ENCODE assay signal across 16 cellular contexts in genomic region chr17:189444-189843, GRCh38. TPM values are rescaled to one million over a fixed set of nuclear protein-coding genes. Genes with fewer than 3 reads are reported as not detected.
DNase-seq lines count a peak whose midpoint lies in the region; ATAC-seq and TF ChIP-seq lines count a peak whose summit lies in the region.
"Had no signal": no experiment of that assay in that cellular context is flagged by ENCODE, and none has a peak within 500 bp of the region (broad histone marks: within the 10 kb centered on the region; RNA-seq: fewer than 3 reads in every experiment).

No MANE protein-coding gene starts in this region.

- no peak overlapping the region for H2AFZ ChIP-seq in neural progenitor cell (replicated peaks)

- intact Hi-C loops in natural killer cell (cut with micrococcal nuclease): no loop called here
- intact Hi-C loops in MCF 10A (cut with micrococcal nuclease): no loop called here

- no peak overlapping the region for H3K4me3 ChIP-seq in neural progenitor cell

- H3F3A ChIP-seq in neural progenitor cell (ENCODE audit: low read depth): peaks cover 12% of the 10 kb centered on the region

- H3K79me2 ChIP-seq in neural progenitor cell (ENCODE audit: low read depth): no peaks in the 10 kb centered on the region

- H3K4me1 ChIP-seq in neural progenitor cell: peaks cover 22% of the 10 kb centered on the region

- no TSS peak for BruUV-seq in MCF 10A (replicated peaks; lab: Mats Ljungman, UMichigan)

- no peak for ATAC-seq in natural killer cell treated with Interleukin-12 subunit alpha and Interleukin-12 subunit beta and Interleukin-15 and Interleukin-18, amount 100 ng/mL, for 72 hours
- no peak for ATAC-seq in natural killer cell
- ATAC-seq: CD8-positive, alpha-beta T cell had no signal

- no peaks in the 10 kb centered on the region for H4K20me1 ChIP-seq in neural progenitor cell (ENCODE audit: low read depth)

- no peak overlapping the region for H3K27ac ChIP-seq in neural progenitor cell
- H3K27ac ChIP-seq: 22Rv1 had no signal

- peak; percentile 5 for DNase-seq in activated naive CD4-positive, alpha-beta T cell treated with Interleukin-2 at 50 U/mL for 16 hours
- DNase-seq in activated naive CD4-positive, alpha-beta T cell (lab: John Stamatoyannopoulos, UW): no peak
- DNase-seq in natural killer cell treated with Interleukin-12 subunit alpha and Interleukin-12 subunit beta and Interleukin-15 and Interleukin-18, amount 100 ng/mL, for 72 hours (ENCODE audit: low spot score): peak; percentile 40
- DNase-seq in natural killer cell (no peak), neural progenitor cell (ENCODE audit: low spot score) (no peak), MCF 10A (ENCODE audit: unreplicated experiment) (no peak), H4 (ENCODE audit: low spot score) (no peak)
- DNase-seq in activated T-cell treated with anti-CD3 and anti-CD28 coated beads, Interleukin-2, amount 50 U/mL, for 24 hours: no peak
- DNase-seq: CD8-positive, alpha-beta T cell; COR-L47; DND-41; GDM1; H7 had no signal

- H3K9me3 ChIP-seq in neural progenitor cell (ENCODE audit: low read depth): no peaks in the 10 kb centered on the region

- peaks cover 0 to 13% of the 10 kb centered on the region in 2 donors for H3K4me1 Mint-ChIP-seq in natural killer cell treated with Interleukin-12 subunit alpha and Interleukin-12 subunit beta and Interleukin-15 and Interleukin-18, amount 100 ng/mL, for 72 hours (ENCODE audit: low read depth in 2 of 2)
- H3K4me1 Mint-ChIP-seq in natural killer cell (no peaks in the 10 kb centered on the region), neural progenitor cell (peaks cover 3% of the 10 kb centered on the region), MCF 10A (ENCODE audit: insufficient read depth, unreplicated experiment) (peaks cover 8% of the 10 kb centered on the region)
- H3K4me1 Mint-ChIP-seq in activated T-cell treated with anti-CD3 and anti-CD28 coated beads, Interleukin-2, amount 50 U/mL, for 24 hours (ENCODE audit: low read depth): peaks cover 11% of the 10 kb centered on the region

- no peaks in the 10 kb centered on the region for H3K36me3 Mint-ChIP-seq in natural killer cell treated with Interleukin-12 subunit alpha and Interleukin-12 subunit beta and Interleukin-15 and Interleukin-18, amount 100 ng/mL, for 72 hours
- no peaks in the 10 kb centered on the region for H3K36me3 Mint-ChIP-seq in natural killer cell
- H3K36me3 Mint-ChIP-seq in neural progenitor cell: no peaks in the 10 kb centered on the region
- no peaks in the 10 kb centered on the region for H3K36me3 Mint-ChIP-seq in MCF 10A (ENCODE audit: insufficient read depth, unreplicated experiment)
- H3K36me3 Mint-ChIP-seq in activated T-cell treated with anti-CD3 and anti-CD28 coated beads, Interleukin-2, amount 50 U/mL, for 24 hours (ENCODE audit: low read depth): no peaks in the 10 kb centered on the region
- H3K36me3 Mint-ChIP-seq: CD14-positive monocyte; CD8-positive, alpha-beta T cell had no signal

- H3K9ac ChIP-seq in neural progenitor cell: no peak overlapping the region

- TF ChIP-seq CTCF in natural killer cell (IDR thresholded peaks at IDR 0.05): no peak
- TF ChIP-seq CTCF in neural progenitor cell (IDR thresholded peaks at IDR 0.05): no peak
- TF ChIP-seq CTCF in MCF 10A (IDR thresholded peaks at IDR 0.05; ENCODE audit: unreplicated experiment): no peak

- H3K27me3 ChIP-seq in neural progenitor cell: peaks cover 9% of the 10 kb centered on the region

- no peaks in the 10 kb centered on the region for H3K36me3 ChIP-seq in neural progenitor cell

- POLR2A ChIA-PET in MCF 10A (lab: Yijun Ruan, JAX): no interaction called here

- no peak overlapping the region for H3K4me3 Mint-ChIP-seq in natural killer cell treated with Interleukin-12 subunit alpha and Interleukin-12 subunit beta and Interleukin-15 and Interleukin-18, amount 100 ng/mL, for 72 hours
- no peak overlapping the region for H3K4me3 Mint-ChIP-seq in natural killer cell
- no peak overlapping the region for H3K4me3 Mint-ChIP-seq in neural progenitor cell
- H3K4me3 Mint-ChIP-seq in MCF 10A (ENCODE audit: unreplicated experiment): no peak overlapping the region
- H3K4me3 Mint-ChIP-seq in activated T-cell treated with anti-CD3 and anti-CD28 coated beads, Interleukin-2, amount 50 U/mL, for 24 hours: no peak overlapping the region
- H3K4me3 Mint-ChIP-seq: CD14-positive monocyte; CD8-positive, alpha-beta T cell had no signal

- H3K27me3 Mint-ChIP-seq in natural killer cell treated with Interleukin-12 subunit alpha and Interleukin-12 subunit beta and Interleukin-15 and Interleukin-18, amount 100 ng/mL, for 72 hours: peaks cover 0 to 14% of the 10 kb centered on the region in 2 donors
- H3K27me3 Mint-ChIP-seq in natural killer cell (ENCODE audit: low read depth in 2 of 2): peaks cover 12 to 21% of the 10 kb centered on the region in 2 donors
- H3K27me3 Mint-ChIP-seq in neural progenitor cell (ENCODE audit: insufficient read depth, low read depth): peaks cover 16% of the 10 kb centered on the region
- H3K27me3 Mint-ChIP-seq in MCF 10A (ENCODE audit: insufficient read depth, unreplicated experiment): no peaks in the 10 kb centered on the region
- peaks cover 5% of the 10 kb centered on the region for H3K27me3 Mint-ChIP-seq in activated T-cell treated with anti-CD3 and anti-CD28 coated beads, Interleukin-2, amount 50 U/mL, for 24 hours

- no peaks in the 10 kb centered on the region for H3K9me3 Mint-ChIP-seq in natural killer cell treated with Interleukin-12 subunit alpha and Interleukin-12 subunit beta and Interleukin-15 and Interleukin-18, amount 100 ng/mL, for 72 hours
- H3K9me3 Mint-ChIP-seq in natural killer cell (peaks cover 0 to 4% of the 10 kb centered on the region in 2 donors), neural progenitor cell (peaks cover 3% of the 10 kb centered on the region), MCF 10A (ENCODE audit: unreplicated experiment) (no peaks in the 10 kb centered on the region)
- H3K9me3 Mint-ChIP-seq in activated T-cell treated with anti-CD3 and anti-CD28 coated beads, Interleukin-2, amount 50 U/mL, for 24 hours: no peaks in the 10 kb centered on the region
- H3K9me3 Mint-ChIP-seq: CD8-positive, alpha-beta T cell had no signal

- peak overlapping the region in 1 of 2 donors; percentile 38 for H3K27ac Mint-ChIP-seq in natural killer cell treated with Interleukin-12 subunit alpha and Interleukin-12 subunit beta and Interleukin-15 and Interleukin-18, amount 100 ng/mL, for 72 hours
- H3K27ac Mint-ChIP-seq in natural killer cell (no peak overlapping the region), neural progenitor cell (peak overlapping the region; percentile 40), MCF 10A (ENCODE audit: low read depth, unreplicated experiment) (no peak overlapping the region)
- no peak overlapping the region for H3K27ac Mint-ChIP-seq in activated T-cell treated with anti-CD3 and anti-CD28 coated beads, Interleukin-2, amount 50 U/mL, for 24 hours
- H3K27ac Mint-ChIP-seq: CD14-positive monocyte; CD8-positive, alpha-beta T cell had no signal

- CTCF ChIA-PET in MCF 10A (lab: Yijun Ruan, JAX): interaction anchor here (0.6 kb wide), 1 partner anchor 406 kb away, joined by 3 read pairs; no protein-coding TSS in a partner anchor

- no peak overlapping the region for H3K4me2 ChIP-seq in neural progenitor cell

RNA-seq across cellular contexts. Expression of gene DOC2B, which starts 8.0 kb away (rescaled TPM):
- total RNA-seq in natural killer cell treated with Interleukin-12 subunit alpha and Interleukin-12 subunit beta and Interleukin-15 and Interleukin-18, amount 100 ng/mL, for 72 hours: 10 to 100 TPM in 1 of 2 donors, 1 to 10 TPM in 1; 3.7 to 17.9 TPM
- under 1 TPM in 2 of 3 donors, not detected in 1; 0.07 to 0.20 TPM for total RNA-seq in natural killer cell
- total RNA-seq in neural progenitor cell (ENCODE audit: low replicate concordance): 0.31 and 0.34 TPM in 2 replicates
- total RNA-seq in MCF 10A (2022): not detected in 2 replicates
- total RNA-seq in H4 (2014; rRNA removed; shearing (Covaris generic)): not detected in 2 replicates

RNA-seq across cellular contexts. Expression of gene SCGB1C2, which starts 52.1 kb away (rescaled TPM):
- not detected for total RNA-seq in natural killer cell treated with Interleukin-12 subunit alpha and Interleukin-12 subunit beta and Interleukin-15 and Interleukin-18, amount 100 ng/mL, for 72 hours
- total RNA-seq in natural killer cell (not detected), neural progenitor cell (ENCODE audit: low replicate concordance) (not detected in 2 replicates), MCF 10A (2022) (not detected in 2 replicates)
- total RNA-seq in H4 (2014; rRNA removed; shearing (Covaris generic)): not detected in 2 replicates
- total RNA-seq: A673; CD8-positive, alpha-beta T cell; H7 had no signal

Comparison
In these comparisons a context has a peak if more than half of its experiments do, and no peak if none do; other contexts are left out.
1. DNase-seq: peak in activated naive CD4-positive, alpha-beta T cell treated with Interleukin-2 at 50 U/mL for 16 hours (single experiment) and natural killer cell treated with Interleukin-12 subunit alpha and Interleukin-12 subunit beta and Interleukin-15 and Interleukin-18, amount 100 ng/mL, for 72 hours (single experiment); none in activated naive CD4-positive, alpha-beta T cell (0 of 4), natural killer cell (single experiment), neural progenitor cell (single experiment), MCF 10A (single experiment), activated T-cell treated with anti-CD3 and anti-CD28 coated beads, Interleukin-2, amount 50 U/mL, for 24 hours (single experiment) and H4 (single experiment).